24 cellular contexts compared by ENCODE assay signal in genomic region chr9:4700932-4701331, GRCh38. TPM values are rescaled to one million over a fixed set of nuclear protein-coding genes. Genes with fewer than 3 reads are reported as not detected.
"Had no signal": no experiment of that assay in that cellular context is flagged by ENCODE, and none has a peak within 500 bp of the region (broad histone marks: within the 10 kb centered on the region; RNA-seq: fewer than 3 reads in every experiment).

No MANE protein-coding gene starts in this region.

- H3K4me3 ChIP-seq: ascending aorta, cardiac muscle cell, coronary artery, dorsolateral prefrontal cortex, testis, transverse colon had no signal

- H3K27me3 Mint-ChIP-seq: activated CD4-positive, alpha-beta memory T cell treated with anti-CD3 and anti-CD28 coated beads, Interleukin-2, amount 10 ng/mL, durations not matched to agents 7 days and 5 days; activated CD4-positive, alpha-beta T cell treated with anti-CD3 and anti-CD28 coated beads, Interleukin-2, amount 10 ng/mL, durations not matched to agents 7 days and 5 days; activated naive CD8-positive, alpha-beta T cell; brain had no signal

- H3K36me3 Mint-ChIP-seq: natural killer cell had no signal

- H3K9me3 Mint-ChIP-seq: activated CD4-positive, alpha-beta memory T cell treated with anti-CD3 and anti-CD28 coated beads, Interleukin-2, amount 10 ng/mL, durations not matched to agents 7 days and 5 days; activated CD4-positive, alpha-beta T cell treated with anti-CD3 and anti-CD28 coated beads, Interleukin-2, amount 10 ng/mL, durations not matched to agents 7 days and 5 days; activated T-cell treated with anti-CD3 and anti-CD28 coated beads, Interleukin-2, amount 50 U/mL, for 4 hours; activated T-helper 2 cell treated with anti-CD3 and anti-CD28 coated beads, Interferon-gamma antibody, Interleukin-2, Interleukin-4, amounts not matched to agents 10 μg/mL and 5 μg/mL and 100 μg/mL, durations not matched to agents 14 hours and 24 hours and 36 hours; brain; immature natural killer cell; natural killer cell had no signal

- H3K4me1 ChIP-seq: ascending aorta, testis, transverse colon had no signal

- H3K27me3 ChIP-seq: ascending aorta, cardiac muscle cell, dorsolateral prefrontal cortex, testis, transverse colon had no signal

- DNase-seq: activated CD4-positive, alpha-beta memory T cell treated with anti-CD3 and anti-CD28 coated beads, Interleukin-2, amount 10 ng/mL, durations not matched to agents 7 days and 5 days; activated CD4-positive, alpha-beta T cell treated with anti-CD3 and anti-CD28 coated beads, Interleukin-2, amount 10 ng/mL, durations not matched to agents 7 days and 5 days; activated CD4-positive, CD25-positive, alpha-beta regulatory T cell treated with anti-CD3 and anti-CD28 coated beads, Interleukin-2, amount 50 U/mL, for 72 hours; activated T-cell treated with anti-CD3 and anti-CD28 coated beads, Interleukin-2, amount 50 U/mL, for 4 hours; dorsolateral prefrontal cortex; effector memory CD4-positive, alpha-beta T cell; head of caudate nucleus; hippocampal formation; immature natural killer cell; midbrain; natural killer cell; posterior cingulate gyrus; right cardiac atrium; stimulated activated naive CD4-positive, alpha-beta T cell treated with Interleukin-2 at 50 U/mL for 16 hours; T-helper 1 cell; testis; transverse colon had no signal

- H3K4me1 Mint-ChIP-seq: brain, natural killer cell had no signal

- H3K27ac Mint-ChIP-seq: activated CD4-positive, alpha-beta memory T cell treated with anti-CD3 and anti-CD28 coated beads, Interleukin-2, amount 10 ng/mL, durations not matched to agents 7 days and 5 days; activated CD4-positive, alpha-beta T cell treated with anti-CD3 and anti-CD28 coated beads, Interleukin-2, amount 10 ng/mL, durations not matched to agents 7 days and 5 days; activated T-helper 2 cell treated with anti-CD3 and anti-CD28 coated beads, Interferon-gamma antibody, Interleukin-2, Interleukin-4, amounts not matched to agents 10 μg/mL and 5 μg/mL and 100 μg/mL, durations not matched to agents 14 hours and 24 hours and 36 hours; brain had no signal

- H3K27ac ChIP-seq: ascending aorta, cardiac muscle cell, coronary artery, testis, transverse colon had no signal

- ATAC-seq: activated T-cell treated with anti-CD3 and anti-CD28 coated beads, Interleukin-2, amount 50 U/mL, for 4 hours; natural killer cell; right cardiac atrium had no signal

- FAIRE-seq: urothelium cell line had no signal

- H3K4me3 Mint-ChIP-seq: activated CD4-positive, alpha-beta memory T cell treated with anti-CD3 and anti-CD28 coated beads, Interleukin-2, amount 10 ng/mL, durations not matched to agents 7 days and 5 days; activated CD4-positive, alpha-beta T cell treated with anti-CD3 and anti-CD28 coated beads, Interleukin-2, amount 10 ng/mL, durations not matched to agents 7 days and 5 days; activated naive CD8-positive, alpha-beta T cell; activated T-cell treated with anti-CD3 and anti-CD28 coated beads, Interleukin-2, amount 50 U/mL, for 4 hours; brain; immature natural killer cell; natural killer cell had no signal

- H3K9me3 ChIP-seq: ascending aorta, testis, transverse colon had no signal

RNA-seq across cellular contexts. Expression of gene SPATA6L, which starts 34.7 kb away (rescaled TPM):
- total RNA-seq: ascending aorta had no signal
